1 cellular context compared by ENCODE assay signal in the genomic region with DNA sequence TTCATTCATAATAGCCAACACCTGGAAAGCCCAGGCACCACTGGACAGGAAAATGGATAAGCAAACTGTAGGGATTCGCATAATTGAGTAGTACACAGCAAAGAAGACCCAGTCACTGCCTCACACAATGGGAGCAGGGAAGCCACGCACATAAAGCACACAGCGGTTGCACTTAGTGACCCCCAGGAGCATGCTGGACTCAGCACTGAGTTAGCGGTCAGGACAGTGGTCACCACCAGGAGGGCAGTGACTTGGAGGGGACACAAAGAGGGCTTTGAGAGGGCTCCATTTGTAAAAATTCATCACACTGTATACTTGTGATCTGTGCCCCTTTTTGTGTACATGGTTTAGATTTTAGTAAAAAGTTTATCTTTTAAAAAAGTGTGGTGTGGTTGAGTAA.
TF ChIP-seq lines count a peak whose summit lies in the region.

No MANE protein-coding gene starts in this region.

TF ChIP-seq in HepG2, 621 proteins besides CTCF, POLR2A, EP300 and RAD21:
- TF ChIP-seq TBX2 (CRISPR knock-in tag; IDR thresholded peaks at IDR 0.05; ENCODE audit: borderline replicate concordance) (0 out of 2 replicates have a peak, but pooled peaks have one; percentile 7), ZNF343 (CRISPR knock-in tag; IDR thresholded peaks at IDR 0.05) (no peak), ZNF331 (CRISPR knock-in tag; IDR thresholded peaks at IDR 0.05) (0 out of 2 replicates have a peak, but pooled peaks have one; percentile 15), PITX1 (CRISPR knock-in tag; IDR thresholded peaks at IDR 0.05) (no peak), ZNF232 (CRISPR knock-in tag; IDR thresholded peaks at IDR 0.05; ENCODE audit: borderline replicate concordance) (no peak), CHD2 (IDR thresholded peaks at IDR 0.05; ENCODE audit: low read depth, low read length) (no peak), ZNF564 (CRISPR knock-in tag; IDR thresholded peaks at IDR 0.05) (peak; percentile 99), ZMYM3 (CRISPR knock-in tag; IDR thresholded peaks at IDR 0.05) (peak; percentile 33; the same call in 1 of the 2 replicates), ZNF773 (CRISPR knock-in tag; IDR thresholded peaks at IDR 0.05; ENCODE audit: borderline replicate concordance) (no peak), RXRA (CRISPR knock-in tag; IDR thresholded peaks at IDR 0.05) (0 out of 2 replicates have a peak, but pooled peaks have one; percentile 48), NR3C1 (CRISPR knock-in tag; IDR thresholded peaks at IDR 0.05) (no peak), ZNF234 (CRISPR knock-in tag; conservative IDR thresholded peaks at IDR 0.05) (no peak), NCOR1 (IDR thresholded peaks at IDR 0.05; ENCODE audit: borderline replicate concordance, low read length) (no peak), ZNF296 (CRISPR knock-in tag; conservative IDR thresholded peaks at IDR 0.05) (0 out of 2 replicates have a peak, but pooled peaks have one; percentile 55), ZNF264 (CRISPR knock-in tag; IDR thresholded peaks at IDR 0.05) (peak; percentile 69), SIX4 (CRISPR knock-in tag; IDR thresholded peaks at IDR 0.05) (no peak)
- TF ChIP-seq, protein P1, sequence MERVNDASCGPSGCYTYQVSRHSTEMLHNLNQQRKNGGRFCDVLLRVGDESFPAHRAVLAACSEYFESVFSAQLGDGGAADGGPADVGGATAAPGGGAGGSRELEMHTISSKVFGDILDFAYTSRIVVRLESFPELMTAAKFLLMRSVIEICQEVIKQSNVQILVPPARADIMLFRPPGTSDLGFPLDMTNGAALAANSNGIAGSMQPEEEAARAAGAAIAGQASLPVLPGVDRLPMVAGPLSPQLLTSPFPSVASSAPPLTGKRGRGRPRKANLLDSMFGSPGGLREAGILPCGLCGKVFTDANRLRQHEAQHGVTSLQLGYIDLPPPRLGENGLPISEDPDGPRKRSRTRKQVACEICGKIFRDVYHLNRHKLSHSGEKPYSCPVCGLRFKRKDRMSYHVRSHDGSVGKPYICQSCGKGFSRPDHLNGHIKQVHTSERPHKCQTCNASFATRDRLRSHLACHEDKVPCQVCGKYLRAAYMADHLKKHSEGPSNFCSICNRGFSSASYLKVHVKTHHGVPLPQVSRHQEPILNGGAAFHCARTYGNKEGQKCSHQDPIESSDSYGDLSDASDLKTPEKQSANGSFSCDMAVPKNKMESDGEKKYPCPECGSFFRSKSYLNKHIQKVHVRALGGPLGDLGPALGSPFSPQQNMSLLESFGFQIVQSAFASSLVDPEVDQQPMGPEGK (CRISPR knock-in tag; IDR thresholded peaks at IDR 0.05): peak; percentile 33; the same call in 1 of the 2 replicates
- TF ChIP-seq, protein P2, sequence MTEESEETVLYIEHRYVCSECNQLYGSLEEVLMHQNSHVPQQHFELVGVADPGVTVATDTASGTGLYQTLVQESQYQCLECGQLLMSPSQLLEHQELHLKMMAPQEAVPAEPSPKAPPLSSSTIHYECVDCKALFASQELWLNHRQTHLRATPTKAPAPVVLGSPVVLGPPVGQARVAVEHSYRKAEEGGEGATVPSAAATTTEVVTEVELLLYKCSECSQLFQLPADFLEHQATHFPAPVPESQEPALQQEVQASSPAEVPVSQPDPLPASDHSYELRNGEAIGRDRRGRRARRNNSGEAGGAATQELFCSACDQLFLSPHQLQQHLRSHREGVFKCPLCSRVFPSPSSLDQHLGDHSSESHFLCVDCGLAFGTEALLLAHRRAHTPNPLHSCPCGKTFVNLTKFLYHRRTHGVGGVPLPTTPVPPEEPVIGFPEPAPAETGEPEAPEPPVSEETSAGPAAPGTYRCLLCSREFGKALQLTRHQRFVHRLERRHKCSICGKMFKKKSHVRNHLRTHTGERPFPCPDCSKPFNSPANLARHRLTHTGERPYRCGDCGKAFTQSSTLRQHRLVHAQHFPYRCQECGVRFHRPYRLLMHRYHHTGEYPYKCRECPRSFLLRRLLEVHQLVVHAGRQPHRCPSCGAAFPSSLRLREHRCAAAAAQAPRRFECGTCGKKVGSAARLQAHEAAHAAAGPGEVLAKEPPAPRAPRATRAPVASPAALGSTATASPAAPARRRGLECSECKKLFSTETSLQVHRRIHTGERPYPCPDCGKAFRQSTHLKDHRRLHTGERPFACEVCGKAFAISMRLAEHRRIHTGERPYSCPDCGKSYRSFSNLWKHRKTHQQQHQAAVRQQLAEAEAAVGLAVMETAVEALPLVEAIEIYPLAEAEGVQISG (CRISPR knock-in tag; IDR thresholded peaks at IDR 0.05): 0 out of 2 replicates have a peak, but pooled peaks have one; percentile 22
- TF ChIP-seq, protein P3, sequence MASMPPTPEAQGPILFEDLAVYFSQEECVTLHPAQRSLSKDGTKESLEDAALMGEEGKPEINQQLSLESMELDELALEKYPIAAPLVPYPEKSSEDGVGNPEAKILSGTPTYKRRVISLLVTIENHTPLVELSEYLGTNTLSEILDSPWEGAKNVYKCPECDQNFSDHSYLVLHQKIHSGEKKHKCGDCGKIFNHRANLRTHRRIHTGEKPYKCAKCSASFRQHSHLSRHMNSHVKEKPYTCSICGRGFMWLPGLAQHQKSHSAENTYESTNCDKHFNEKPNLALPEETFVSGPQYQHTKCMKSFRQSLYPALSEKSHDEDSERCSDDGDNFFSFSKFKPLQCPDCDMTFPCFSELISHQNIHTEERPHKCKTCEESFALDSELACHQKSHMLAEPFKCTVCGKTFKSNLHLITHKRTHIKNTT (CRISPR knock-in tag; IDR thresholded peaks at IDR 0.05): no peak
